8 cellular contexts compared by ENCODE assay signal in the genomic region with DNA sequence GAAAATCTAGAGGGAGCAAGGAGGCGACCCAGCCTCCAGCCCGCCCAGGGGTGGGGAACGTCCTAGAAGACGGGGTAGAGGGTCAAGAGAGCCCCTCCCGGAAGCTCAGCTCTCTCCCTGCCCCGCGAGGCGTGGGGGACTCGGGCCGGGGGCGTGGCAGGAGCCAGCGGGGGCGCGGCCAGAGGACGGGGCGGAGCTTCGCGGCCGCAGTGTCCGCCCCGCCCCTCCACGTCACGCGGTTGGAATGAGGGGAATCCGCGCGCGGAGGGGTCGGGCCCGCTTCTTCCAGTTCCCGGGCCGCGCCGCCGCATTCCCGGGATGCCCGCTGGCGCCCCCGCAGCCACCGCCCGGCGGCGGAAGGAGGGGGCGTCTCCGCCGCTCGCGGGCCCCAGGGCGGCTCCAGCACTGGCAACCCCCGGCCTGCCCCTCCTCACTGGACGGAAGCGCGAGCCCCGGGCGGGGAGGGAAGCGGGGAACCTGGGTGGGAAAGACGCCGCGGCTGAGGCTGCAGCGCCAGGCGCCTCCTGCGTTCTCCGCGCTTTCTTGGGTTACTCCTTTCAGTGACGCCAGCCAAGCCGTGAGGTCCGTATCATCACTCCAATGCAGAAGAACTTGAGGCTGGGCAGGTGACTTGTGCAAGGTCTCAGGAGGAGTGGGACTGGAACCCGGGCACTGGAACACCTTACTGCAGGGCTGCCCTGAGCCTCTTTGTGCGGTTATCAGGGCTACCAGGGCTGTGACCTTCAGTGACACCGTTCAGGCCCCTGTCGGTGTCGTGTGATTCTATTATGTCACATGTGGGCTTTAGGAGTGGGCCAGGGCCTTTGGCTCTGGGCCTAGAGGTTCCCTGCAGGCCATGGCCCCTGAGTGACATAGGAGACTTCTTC. TPM values are rescaled to one million over a fixed set of nuclear protein-coding genes. Genes with fewer than 3 reads are reported as not detected.
A peak's percentile ranks its signal among the peaks of the same experiment; 100 is the strongest.
DNase-seq lines count a peak whose midpoint lies in the region; ATAC-seq and TF ChIP-seq lines count a peak whose summit lies in the region.

No MANE protein-coding gene starts in this region.

- peaks cover 42% of the 10 kb centered on the region for H3K4me1 Mint-ChIP-seq in activated CD4-positive, alpha-beta T cell treated with anti-CD3 and anti-CD28 coated beads for 36 hours

- peak; percentile 10 for ATAC-seq in activated CD4-positive, alpha-beta T cell treated with anti-CD3 and anti-CD28 coated beads for 36 hours
- ATAC-seq in HG03457 (IDR thresholded peaks at IDR 0.05; ENCODE audit: unreplicated experiment) = no peak

- H3K27ac Mint-ChIP-seq in activated CD4-positive, alpha-beta T cell treated with anti-CD3 and anti-CD28 coated beads for 36 hours = peak overlapping the region; percentile 63

- 3 to 6% (median 4%) methylated on average over 4 to 72 of the region's 72 CpGs for WGBS in spleen, 5 donors

- peaks cover 3% of the 10 kb centered on the region for H3K36me3 Mint-ChIP-seq in activated CD4-positive, alpha-beta T cell treated with anti-CD3 and anti-CD28 coated beads for 36 hours (ENCODE audit: low read depth)

- TF ChIP-seq CTCF in kidney epithelial cell (IDR thresholded peaks at IDR 0.05; ENCODE audit: insufficient read depth, low read length, poor library complexity, severe bottlenecking) (no peak), spleen (IDR thresholded peaks at IDR 0.05 in 8 of 11, conservative IDR thresholded peaks at IDR 0.05 in 3 of 11) (peak in 1 of 11 experiments; percentile 5)

- H3K36me3 ChIP-seq in kidney epithelial cell (ENCODE audit: control insufficient read depth, insufficient read depth, low read length) = no peaks in the 10 kb centered on the region
- H3K36me3 ChIP-seq in spleen = peaks cover 0 to 12% (median 3%) of the 10 kb centered on the region in 6 donors

- H3K9me3 Mint-ChIP-seq in activated CD4-positive, alpha-beta T cell treated with anti-CD3 and anti-CD28 coated beads for 36 hours (ENCODE audit: low read depth) = no peaks in the 10 kb centered on the region

- intact Hi-C loops in activated CD4-positive, alpha-beta T cell treated with anti-CD3 and anti-CD28 coated beads for 36 hours (cut with DNase I, micrococcal nuclease) = loop anchor here in 1 of 2 experiments (2.0 kb wide), 1 partner anchor 25 kb away; no protein-coding TSS in a partner anchor
- intact Hi-C loops in spleen (cut with DNase I; ENCODE audit: low total_unique reads) = no loop called here

- POLR2A ChIA-PET in activated CD4-positive, alpha-beta T cell treated with anti-CD3 and anti-CD28 coated beads for 36 hours (lab: Charles Lee) = interaction anchor here (0.6 to 0.8 kb wide), 2 partner anchors 56 to 97 kb away, joined by 3 to 4 read pairs; no protein-coding TSS in a partner anchor

- no peaks in the 10 kb centered on the region for H3K27me3 Mint-ChIP-seq in activated CD4-positive, alpha-beta T cell treated with anti-CD3 and anti-CD28 coated beads for 36 hours

- CTCF ChIA-PET in activated CD4-positive, alpha-beta T cell treated with anti-CD3 and anti-CD28 coated beads for 36 hours (lab: Charles Lee) = interaction anchor here (0.6 to 1.6 kb wide), 4 partner anchors 46 to 161 kb away, joined by 3 to 4 read pairs (median 4); a partner anchor contains a TSS

- TF ChIP-seq POLR2A in GM19099 (IDR thresholded peaks at IDR 0.05; ENCODE audit: extremely low read depth, insufficient read length, low read depth) (peak; percentile 46), spleen (IDR thresholded peaks at IDR 0.05) (no peak)

- peak; percentile 75 for DNase-seq in 8988T
- peak; percentile 43 for DNase-seq in MV-4-11 (lab: John Stamatoyannopoulos, UW)
- peak; percentile 77 for DNase-seq in activated CD4-positive, alpha-beta T cell treated with anti-CD3 and anti-CD28 coated beads for 36 hours
- DNase-seq in kidney epithelial cell (ENCODE audit: low read depth) = no peak
- DNase-seq in spleen = peak; percentile 94

- H3K9me3 ChIP-seq in spleen = no peaks in the 10 kb centered on the region

- H3K4me3 Mint-ChIP-seq in activated CD4-positive, alpha-beta T cell treated with anti-CD3 and anti-CD28 coated beads for 36 hours = peak overlapping the region; percentile 71

- no peaks in the 10 kb centered on the region for H3K27me3 ChIP-seq in kidney epithelial cell (ENCODE audit: control insufficient read depth, insufficient read depth, low read length)
- H3K27me3 ChIP-seq in spleen (replicated peaks in 1 of 7) = peaks cover 0 to 54% (median 0%) of the 10 kb centered on the region in 7 donors

- H3K4me3 ChIP-seq in kidney epithelial cell (ENCODE audit: low read depth, low read length) (peak overlapping the region; percentile 38), spleen (peak overlapping the region; percentile 8 to 91 (median 64))

- H3K4me1 ChIP-seq in spleen = peaks cover 51 to 91% (median 79%) of the 10 kb centered on the region in 6 donors

- H3K27ac ChIP-seq in cingulate gyrus (ENCODE audit: low read depth, low read length) (peak overlapping the region; percentile 84), spleen (peak overlapping the region; percentile 67 to 95 (median 92))

RNA-seq across cellular contexts. Expression of a gene that starts 4.3 kb away (rescaled TPM):
- 10 to 100 TPM; 21.7 to 24.1 TPM for total RNA-seq in activated CD4-positive, alpha-beta T cell treated with anti-CD3 and anti-CD28 coated beads for 36 hours
- total RNA-seq in kidney epithelial cell = 131 and 152 TPM in 2 replicates
- total RNA-seq in spleen = 100 to 1,000 TPM in 2 of 7 donors, 10 to 100 TPM in 5; 49.2 to 135 (median 81.6) TPM
- 10 to 100 TPM; 14.6 to 21.6 (median 14.6) TPM for polyA plus RNA-seq in spleen

RNA-seq across cellular contexts. Expression of a gene that starts 28.2 kb away (rescaled TPM):
- 10 to 100 TPM; 18.5 to 27.3 TPM for total RNA-seq in activated CD4-positive, alpha-beta T cell treated with anti-CD3 and anti-CD28 coated beads for 36 hours
- total RNA-seq in kidney epithelial cell = 59.5 and 61.3 TPM in 2 replicates
- total RNA-seq in spleen = 100 to 1,000 TPM in 1 of 7 donors, 10 to 100 TPM in 6; 43.1 to 107 (median 55.2) TPM
- polyA plus RNA-seq in spleen = 10 to 100 TPM; 22.3 to 35.8 (median 23.4) TPM

RNA-seq across cellular contexts. Expression of a gene that starts 32.1 kb away (rescaled TPM):
- 10 to 100 TPM; 10.1 to 11.6 TPM for total RNA-seq in activated CD4-positive, alpha-beta T cell treated with anti-CD3 and anti-CD28 coated beads for 36 hours
- total RNA-seq in kidney epithelial cell (81.7 and 84.9 TPM in 2 replicates), spleen (10 to 100 TPM; 39.3 to 54.6 (median 48.2) TPM)
- 10 to 100 TPM; 11.7 to 20.7 (median 12.0) TPM for polyA plus RNA-seq in spleen
